ENCODE assay signal across 14 cellular contexts in the genomic region with DNA sequence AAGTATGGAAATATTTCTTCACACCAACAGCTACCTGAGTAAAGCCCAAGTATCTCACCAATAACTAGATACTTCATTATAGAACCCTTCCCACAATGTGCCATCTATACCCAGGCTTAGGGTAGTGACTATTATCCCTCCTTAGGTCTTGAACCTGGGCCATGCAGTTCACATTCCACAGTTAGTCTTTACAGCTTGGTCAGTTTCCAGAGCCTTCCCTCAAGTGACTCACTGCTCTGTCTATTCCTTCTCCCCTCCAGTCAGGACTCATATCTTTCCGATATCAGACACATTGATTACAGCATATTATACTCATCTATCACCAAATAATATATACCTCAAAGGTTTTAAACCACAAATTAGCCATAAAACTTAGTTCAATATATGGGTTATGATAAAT.
"Had no signal": no experiment of that assay in that cellular context is flagged by ENCODE, and none has a peak within 500 bp of the region (broad histone marks: within the 10 kb centered on the region; RNA-seq: fewer than 3 reads in every experiment).

No MANE protein-coding gene starts in this region.

- H3K4me3 ChIP-seq: left ventricle myocardium inferior, mucosa of descending colon, tibial artery had no signal

- DNase-seq: activated CD4-positive, alpha-beta T cell treated with anti-CD3 and anti-CD28 coated beads, Interleukin-2, amount 10 ng/mL, durations not matched to agents 24 days and 14 days; activated CD4-positive, CD25-positive, alpha-beta regulatory T cell; activated naive CD4-positive, alpha-beta T cell treated with Interleukin-2 at 50 U/mL for 16 hours; aorta; glutamatergic neuron; hypothalamus; kidney; left ventricle myocardium inferior; mucosa of descending colon; naive thymus-derived CD4-positive, alpha-beta T cell; retina; stimulated activated naive B cell treated with anti-CD40 and anti-IgM and Interleukin-4, amounts not matched to agents 10 μg/mL and 1 μg/mL and 100 μg/mL, for 72 hours; T-helper 2 cell; tibial artery had no signal

- H3K27me3 ChIP-seq: tibial artery had no signal

- ATAC-seq: mucosa of descending colon; naive thymus-derived CD4-positive, alpha-beta T cell; stimulated activated naive B cell treated with anti-CD40 and anti-IgM and Interleukin-4, amounts not matched to agents 10 μg/mL and 1 μg/mL and 100 μg/mL, for 72 hours had no signal

- H3K27ac ChIP-seq: tibial artery had no signal
